ENCODE assay signal across 13 cellular contexts in genomic region chr4:149987330-149987751, GRCh38.
DNase-seq lines count a peak whose midpoint lies in the region; ATAC-seq and TF ChIP-seq lines count a peak whose summit lies in the region.
"Had no signal": no experiment of that assay in that cellular context is flagged by ENCODE, and none has a peak within 500 bp of the region (broad histone marks: within the 10 kb centered on the region; RNA-seq: fewer than 3 reads in every experiment).

No MANE protein-coding gene starts in this region.

- in situ Hi-C loops in IMR-90 (cut with MboI; ENCODE audit: low sequenced_read_pairs) = loop anchor here (10.0 kb wide), 1 partner anchor 887 kb away; no protein-coding TSS in a partner anchor

- no peak overlapping the region for H2BK15ac ChIP-seq in IMR-90 (ENCODE audit: low read depth, low read length)

- H2BK20ac ChIP-seq in IMR-90 (ENCODE audit: low read depth, low read length) = no peak overlapping the region

- ATAC-seq in IMR-90 (ENCODE audit: low read depth) = 0 out of 2 replicates have a peak, but pooled peaks have one; percentile 11
- ATAC-seq in GM21723 (IDR thresholded peaks at IDR 0.05; ENCODE audit: unreplicated experiment) = no peak
- ATAC-seq in HG03097 (IDR thresholded peaks at IDR 0.05; ENCODE audit: low FRiP score, unreplicated experiment) = no peak
- ATAC-seq: stimulated activated memory B cell treated with anti-CD40 and anti-IgM and Interleukin-4, amounts not matched to agents 10 μg/mL and 1 μg/mL and 100 μg/mL, for 72 hours had no signal

- H3K79me1 ChIP-seq in IMR-90 (ENCODE audit: low read depth in 1 of 2, low read length in 2 of 2) = no peaks in the 10 kb centered on the region

- H3K36me3 Mint-ChIP-seq in Calu3 (ENCODE audit: insufficient read depth, unreplicated experiment) = no peaks in the 10 kb centered on the region
- H3K36me3 Mint-ChIP-seq: naive B cell; stimulated activated memory B cell treated with anti-CD40 and anti-IgM and Interleukin-4, amounts not matched to agents 10 μg/mL and 1 μg/mL and 100 μg/mL, for 72 hours had no signal

- H3K4me3 Mint-ChIP-seq in Calu3 (ENCODE audit: low read depth, unreplicated experiment) = no peak overlapping the region
- H3K4me3 Mint-ChIP-seq: CD4-positive, alpha-beta T cell; naive B cell; stimulated activated memory B cell treated with anti-CD40 and anti-IgM and Interleukin-4, amounts not matched to agents 10 μg/mL and 1 μg/mL and 100 μg/mL, for 72 hours had no signal

- H4K91ac ChIP-seq in IMR-90 (ENCODE audit: insufficient read depth, low read depth, low read length) = no peak overlapping the region

- DNase-seq in A673 (ENCODE audit: low spot score) (peak; percentile 98), IMR-90 (no peak), amniotic epithelial cell (ENCODE audit: low read depth) (peak; percentile 48), left kidney (ENCODE audit: low read depth, low spot score) (peak; percentile 88), foreskin fibroblast (no peak), Calu3 (no peak)
- DNase-seq: CD4-positive, alpha-beta T cell; GOT3; naive B cell; NCI-H1930 had no signal

- no peak for TF ChIP-seq CTCF in A673 (conservative IDR thresholded peaks at IDR 0.05; ENCODE audit: low read depth, low read length)
- TF ChIP-seq CTCF in IMR-90 (conservative IDR thresholded peaks at IDR 0.05; ENCODE audit: low read depth, low read length) = no peak
- TF ChIP-seq CTCF in foreskin fibroblast (IDR thresholded peaks at IDR 0.05; ENCODE audit: low read depth, low read length) = no peak
- no peak for TF ChIP-seq CTCF in Calu3 (IDR thresholded peaks at IDR 0.05; ENCODE audit: unreplicated experiment)

- H3K4ac ChIP-seq in IMR-90 (ENCODE audit: low read depth, low read length) = no peak overlapping the region

- H2BK120ac ChIP-seq in IMR-90 (ENCODE audit: low read depth, low read length) = no peak overlapping the region

- peak overlapping the region; percentile 32 for H3K4me3 ChIP-seq in A673 (ENCODE audit: low read depth, low read length, poor library complexity, severe bottlenecking)
- H3K4me3 ChIP-seq in IMR-90 (ENCODE audit: insufficient read depth, low read depth, low read length) = no peak overlapping the region
- H3K4me3 ChIP-seq in foreskin fibroblast (ENCODE audit: low read depth in 1 of 2, low read length in 2 of 2) = no peak overlapping the region

- no peak overlapping the region for H3K23ac ChIP-seq in IMR-90 (ENCODE audit: low read depth, low read length)

- H4K5ac ChIP-seq in IMR-90 (ENCODE audit: low read depth, low read length) = no peak overlapping the region

- no CpG with 5 or more reads among the region's 2 CpGs for WGBS in IMR-90 (ENCODE audit: extremely low coverage in 2 of 2, insufficient read length in 1 of 2), 2 experiments

- no peaks in the 10 kb centered on the region for H3K27me3 ChIP-seq in A673 (replicated peaks; ENCODE audit: insufficient read depth, low read depth, low read length, poor library complexity)
- no peaks in the 10 kb centered on the region for H3K27me3 ChIP-seq in IMR-90 (ENCODE audit: control insufficient read depth, insufficient read depth, low read length)

- H3K36me3 ChIP-seq in A673 (ENCODE audit: insufficient read depth, low read length, poor library complexity, severe bottlenecking) (no peaks in the 10 kb centered on the region), IMR-90 (ENCODE audit: control insufficient read depth, insufficient read depth, low read length) (no peaks in the 10 kb centered on the region)

- POLR2A ChIA-PET in A673 (lab: Charles Lee; ENCODE audit: low non-redundant PET) (no interaction called here), IMR-90 (lab: Charles Lee; ENCODE audit: unreplicated experiment) (no interaction called here)

- no peak overlapping the region for H2AFZ ChIP-seq in IMR-90 (replicated peaks; ENCODE audit: low read length, poor library complexity)

- no peaks in the 10 kb centered on the region for H3K9me3 ChIP-seq in A673 (ENCODE audit: low read depth, low read length, poor library complexity, severe bottlenecking)
- no peaks in the 10 kb centered on the region for H3K9me3 ChIP-seq in IMR-90 (ENCODE audit: control insufficient read depth, insufficient read depth, low read length)

- no peak overlapping the region for H3K18ac ChIP-seq in IMR-90 (ENCODE audit: low read depth, low read length)

- H3K9ac ChIP-seq in IMR-90 (ENCODE audit: low read depth, low read length) = no peak overlapping the region

- H3K27ac Mint-ChIP-seq in Calu3 (ENCODE audit: unreplicated experiment) = no peak overlapping the region
- H3K27ac Mint-ChIP-seq: CD4-positive, alpha-beta T cell; naive B cell; stimulated activated memory B cell treated with anti-CD40 and anti-IgM and Interleukin-4, amounts not matched to agents 10 μg/mL and 1 μg/mL and 100 μg/mL, for 72 hours had no signal

- no peaks in the 10 kb centered on the region for H3K4me1 Mint-ChIP-seq in Calu3 (ENCODE audit: low read depth, unreplicated experiment)
- H3K4me1 Mint-ChIP-seq: naive B cell; stimulated activated memory B cell treated with anti-CD40 and anti-IgM and Interleukin-4, amounts not matched to agents 10 μg/mL and 1 μg/mL and 100 μg/mL, for 72 hours had no signal

- no peaks in the 10 kb centered on the region for H3K9me3 Mint-ChIP-seq in Calu3 (ENCODE audit: low read depth, unreplicated experiment)
- H3K9me3 Mint-ChIP-seq: CD4-positive, alpha-beta T cell; stimulated activated memory B cell treated with anti-CD40 and anti-IgM and Interleukin-4, amounts not matched to agents 10 μg/mL and 1 μg/mL and 100 μg/mL, for 72 hours had no signal

- no peak overlapping the region for H2AK5ac ChIP-seq in IMR-90 (ENCODE audit: low read depth, low read length)

- no peak overlapping the region for H2BK5ac ChIP-seq in IMR-90 (ENCODE audit: low read depth, low read length, poor library complexity, severe bottlenecking)

- H4K20me1 ChIP-seq in IMR-90 (ENCODE audit: insufficient read depth, low read length) = no peaks in the 10 kb centered on the region

- H3K27me3 Mint-ChIP-seq in Calu3 (ENCODE audit: unreplicated experiment) = no peaks in the 10 kb centered on the region
- H3K27me3 Mint-ChIP-seq: naive B cell; stimulated activated memory B cell treated with anti-CD40 and anti-IgM and Interleukin-4, amounts not matched to agents 10 μg/mL and 1 μg/mL and 100 μg/mL, for 72 hours had no signal

- dilution Hi-C loops in IMR-90 (cut with HindIII; ENCODE audit: low sequenced_read_pairs, unreplicated experiment) = no loop called here

- no peak overlapping the region for H3K56ac ChIP-seq in IMR-90 (ENCODE audit: extremely low read depth, insufficient read depth, low read length)

- no TSS peak for BruUV-seq in A673 (replicated peaks; lab: Mats Ljungman, UMichigan)
- BruUV-seq in IMR-90 (replicated peaks; lab: Mats Ljungman, UMichigan) = no TSS peak
- BruUV-seq in Calu3 (replicated peaks; lab: Mats Ljungman, UMichigan) = no TSS peak

- H3K27ac ChIP-seq in A673 (ENCODE audit: low read depth, low read length, poor library complexity, severe bottlenecking) (peak overlapping the region; percentile 95), IMR-90 (ENCODE audit: insufficient read depth, low read length) (no peak overlapping the region)

- H2AK9ac ChIP-seq in IMR-90 (replicated peaks; ENCODE audit: low read depth, low read length, poor library complexity) = no peak overlapping the region

- intact Hi-C loops in A673 (cut with micrococcal nuclease; ENCODE audit: unreplicated experiment) = no loop called here
- intact Hi-C loops in IMR-90 (cut with micrococcal nuclease) = loop anchor here (10.0 kb wide), 1 partner anchor 1107 kb away; the partner anchor contains the start of gene RPS3A
- intact Hi-C loops in Calu3 (cut with micrococcal nuclease; ENCODE audit: unreplicated experiment) = no loop called here

- TF ChIP-seq RAD21 in IMR-90 (IDR thresholded peaks at IDR 0.05; ENCODE audit: low read length) = no peak

- H3K14ac ChIP-seq in IMR-90 (replicated peaks; ENCODE audit: low read depth, low read length) = no peak overlapping the region

- peak overlapping the region; percentile 39 for H3K4me2 ChIP-seq in IMR-90 (ENCODE audit: low read depth, low read length)

- CTCF ChIA-PET in A673 (lab: Charles Lee) = no interaction called here
- CTCF ChIA-PET in IMR-90 (lab: Yijun Ruan, JAX) = interaction anchor here (1.2 kb wide), 1 partner anchor 11 kb away, joined by 3 read pairs; no protein-coding TSS in a partner anchor
- CTCF ChIA-PET in Calu3 (lab: Charles Lee) = interaction anchor here (0.6 kb wide), 1 partner anchor 198 kb away, joined by 3 read pairs; no protein-coding TSS in a partner anchor

- TF ChIP-seq POLR2A in IMR-90 (IDR thresholded peaks at IDR 0.05; ENCODE audit: low read depth, low read length) = no peak

- H3K9me1 ChIP-seq in IMR-90 (ENCODE audit: insufficient read depth, low read length) = 0 out of 2 replicates have a peak, but pooled peaks cover 3% of the 10 kb centered on the region

- H3K4me1 ChIP-seq in A673 (ENCODE audit: insufficient read depth, low read length, poor library complexity, severe bottlenecking) = peaks cover 39% of the 10 kb centered on the region
- peaks cover 3% of the 10 kb centered on the region; the same call in 1 of the 2 replicates for H3K4me1 ChIP-seq in IMR-90 (ENCODE audit: control insufficient read depth, insufficient read depth, low read length)

- H4K8ac ChIP-seq in IMR-90 (ENCODE audit: low read depth in 2 of 2, low read length in 2 of 2) = no peak overlapping the region

TF ChIP-seq in IMR-90, 13 proteins besides CTCF, POLR2A, EP300 and RAD21 (continues in another document):
- TF ChIP-seq NFE2L2 (IDR thresholded peaks at IDR 0.05; ENCODE audit: low read depth, low read length) (no peak), CEBPB (IDR thresholded peaks at IDR 0.05; ENCODE audit: low read depth, low read length) (no peak), RCOR1 (IDR thresholded peaks at IDR 0.05; ENCODE audit: insufficient replicate concordance, low read length) (no peak), MAZ (IDR thresholded peaks at IDR 0.05; ENCODE audit: borderline replicate concordance, low read depth, low read length) (no peak), MXI1 (IDR thresholded peaks at IDR 0.05; ENCODE audit: borderline replicate concordance, low read depth, low read length) (no peak), CHD1 (IDR thresholded peaks at IDR 0.05; ENCODE audit: low read depth, low read length) (no peak), ELK1 (IDR thresholded peaks at IDR 0.05; ENCODE audit: borderline replicate concordance, low read depth, low read length) (no peak), MAFK (IDR thresholded peaks at IDR 0.05; ENCODE audit: low read depth, low read length) (no peak), BHLHE40 (IDR thresholded peaks at IDR 0.05; ENCODE audit: low read depth, low read length) (no peak), SMC3 (IDR thresholded peaks at IDR 0.05; ENCODE audit: low read depth, low read length) (no peak)

Comparison
In these comparisons a context has a peak if more than half of its experiments do, and no peak if none do; other contexts are left out.
1. DNase-seq: peak in A673 (single experiment), amniotic epithelial cell (single experiment) and left kidney (single experiment); none in IMR-90 (single experiment), foreskin fibroblast (0 of 2) and Calu3 (single experiment).